ENCODE assay signal across 14 cellular contexts in genomic region chr1:67939942-67940341, GRCh38.
"Had no signal": no experiment of that assay in that cellular context is flagged by ENCODE, and none has a peak within 500 bp of the region (broad histone marks: within the 10 kb centered on the region; RNA-seq: fewer than 3 reads in every experiment).

No MANE protein-coding gene starts in this region.

- DNase-seq: activated B cell treated with CpG ODN at 0.5 μM for 24 hours; activated CD4-positive, alpha-beta T cell treated with anti-CD3 and anti-CD28 coated beads, Interleukin-2, amount 10 ng/mL, durations not matched to agents 24 days and 14 days; activated naive CD4-positive, alpha-beta T cell treated with anti-CD3 and anti-CD28 coated beads, Interleukin-2, amount 10 ng/mL, durations not matched to agents 7 days and 5 days; activated T-cell treated with anti-CD3 and anti-CD28 coated beads for 4 hours; cortex of kidney; effector memory CD8-positive, alpha-beta T cell; immature natural killer cell; stimulated activated CD4-positive, alpha-beta T cell treated with anti-CD3 and anti-CD28 coated beads, Interleukin-2, amount 100 ng/mL, for 24 hours; stimulated activated naive CD4-positive, alpha-beta T cell; substantia nigra; T-helper 17 cell; trophoblast cell had no signal

- H3K4me3 Mint-ChIP-seq: activated B cell treated with CpG ODN at 0.5 μM for 24 hours; activated CD4-positive, alpha-beta T cell treated with anti-CD3 and anti-CD28 coated beads, Interleukin-2, amount 10 ng/mL, durations not matched to agents 24 days and 14 days; activated naive CD4-positive, alpha-beta T cell treated with anti-CD3 and anti-CD28 coated beads, Interleukin-2, amount 10 ng/mL, durations not matched to agents 7 days and 5 days; central memory CD8-positive, alpha-beta T cell; effector memory CD8-positive, alpha-beta T cell; immature natural killer cell; T-helper 17 cell had no signal

- ATAC-seq: effector memory CD8-positive, alpha-beta T cell; T-helper 17 cell had no signal

- H3K9me3 Mint-ChIP-seq: activated B cell treated with CpG ODN at 0.5 μM for 24 hours; activated CD4-positive, alpha-beta T cell treated with anti-CD3 and anti-CD28 coated beads, Interleukin-2, amount 10 ng/mL, durations not matched to agents 24 days and 14 days; activated naive CD4-positive, alpha-beta T cell treated with anti-CD3 and anti-CD28 coated beads, Interleukin-2, amount 10 ng/mL, durations not matched to agents 7 days and 5 days; activated T-helper 2 cell treated with anti-CD3 and anti-CD28 coated beads, Interferon-gamma antibody, Interleukin-2, Interleukin-4, amounts not matched to agents 10 μg/mL and 5 μg/mL and 100 μg/mL, durations not matched to agents 14 hours and 24 hours and 36 hours; central memory CD8-positive, alpha-beta T cell had no signal

- H3K27ac Mint-ChIP-seq: activated B cell treated with CpG ODN at 0.5 μM for 24 hours; activated CD4-positive, alpha-beta T cell treated with anti-CD3 and anti-CD28 coated beads, Interleukin-2, amount 10 ng/mL, durations not matched to agents 24 days and 14 days; activated naive CD4-positive, alpha-beta T cell treated with anti-CD3 and anti-CD28 coated beads, Interleukin-2, amount 10 ng/mL, durations not matched to agents 7 days and 5 days; activated T-helper 2 cell treated with anti-CD3 and anti-CD28 coated beads, Interferon-gamma antibody, Interleukin-2, Interleukin-4, amounts not matched to agents 10 μg/mL and 5 μg/mL and 100 μg/mL, durations not matched to agents 14 hours and 24 hours and 36 hours; effector memory CD8-positive, alpha-beta T cell; T-helper 17 cell had no signal

- H3K4me1 Mint-ChIP-seq: activated B cell treated with CpG ODN at 0.5 μM for 24 hours; activated CD4-positive, alpha-beta T cell treated with anti-CD3 and anti-CD28 coated beads, Interleukin-2, amount 10 ng/mL, durations not matched to agents 24 days and 14 days; activated naive CD4-positive, alpha-beta T cell treated with anti-CD3 and anti-CD28 coated beads, Interleukin-2, amount 10 ng/mL, durations not matched to agents 7 days and 5 days; central memory CD8-positive, alpha-beta T cell; immature natural killer cell; T-helper 17 cell had no signal

- H3K36me3 Mint-ChIP-seq: activated naive CD4-positive, alpha-beta T cell treated with anti-CD3 and anti-CD28 coated beads, Interleukin-2, amount 10 ng/mL, durations not matched to agents 7 days and 5 days; immature natural killer cell had no signal

- H3K27me3 Mint-ChIP-seq: activated B cell treated with CpG ODN at 0.5 μM for 24 hours had no signal
